Comparison of ENCODE assay signal across 21 cellular contexts in the genomic region with DNA sequence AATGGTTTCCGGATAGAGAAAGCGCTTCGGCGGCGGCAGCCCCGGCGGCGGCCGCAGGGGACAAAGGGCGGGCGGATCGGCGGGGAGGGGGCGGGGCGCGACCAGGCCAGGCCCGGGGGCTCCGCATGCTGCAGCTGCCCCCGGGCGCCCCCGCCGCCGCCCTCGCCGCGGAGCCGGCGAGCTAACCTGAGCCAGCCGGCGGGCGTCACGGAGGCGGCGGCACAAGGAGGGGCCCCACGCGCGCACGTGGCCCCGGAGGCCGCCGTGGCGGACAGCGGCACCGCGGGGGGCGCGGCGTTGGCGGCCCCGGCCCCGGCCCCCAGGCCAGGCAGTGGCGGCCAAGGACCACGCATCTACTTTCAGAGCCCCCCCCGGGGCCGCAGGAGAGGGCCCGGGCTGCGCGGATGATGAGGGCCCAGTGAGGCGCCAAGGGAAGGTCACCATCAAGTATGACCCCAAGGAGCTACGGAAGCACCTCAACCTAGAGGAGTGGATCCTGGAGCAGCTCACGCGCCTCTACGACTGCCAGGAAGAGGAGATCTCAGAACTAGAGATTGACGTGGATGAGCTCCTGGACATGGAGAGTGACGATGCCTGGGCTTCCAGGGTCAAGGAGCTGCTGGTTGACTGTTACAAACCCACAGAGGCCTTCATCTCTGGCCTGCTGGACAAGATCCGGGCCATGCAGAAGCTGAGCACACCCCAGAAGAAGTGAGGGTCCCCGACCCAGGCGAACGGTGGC.
"Had no signal": no experiment of that assay in that cellular context is flagged by ENCODE, and none has a peak within 500 bp of the region (broad histone marks: within the 10 kb centered on the region; RNA-seq: fewer than 3 reads in every experiment).

No MANE protein-coding gene starts in this region.

- H3K9me3 ChIP-seq: body of pancreas, ovary, prostate gland, spleen, tibial artery had no signal

- H3K4me1 Mint-ChIP-seq: immature natural killer cell had no signal

- H3K27ac Mint-ChIP-seq: dendritic cell treated with granulocyte-macrophage colony-stimulating factor and Interleukin-4, amounts not matched to agents 40 ng/mL and 50 ng/mL, for 4 days; nephron had no signal

- H3K9me3 Mint-ChIP-seq: dendritic cell treated with granulocyte-macrophage colony-stimulating factor and Interleukin-4, amounts not matched to agents 40 ng/mL and 50 ng/mL, for 4 days; immature natural killer cell; mesothelial cell of epicardium; nephron had no signal

- DNase-seq: activated CD4-positive, alpha-beta T cell treated with anti-CD3 and anti-CD28 coated beads for 48 hours; activated T-cell treated with anti-CD3 and anti-CD28 coated beads, Interleukin-2, amount 50 U/mL, for 1 hour; anterior cingulate cortex; body of pancreas; effector CD4-positive, alpha-beta T cell; erythroblast; foreskin fibroblast; immature natural killer cell; ovary; spleen; stimulated activated CD4-positive, alpha-beta T cell treated with anti-CD3 and anti-CD28 coated beads, Interleukin-4, amount 100 ng/mL, for 1 hour; stimulated activated naive CD4-positive, alpha-beta T cell treated with Interleukin-2 at 50 U/mL for 16 hours; tibial artery had no signal

- H3K27me3 ChIP-seq: body of pancreas, cardiac muscle cell, neutrophil, ovary, spleen, tibial artery had no signal

- H3K36me3 ChIP-seq: ovary, prostate gland had no signal

- H3K4me3 Mint-ChIP-seq: dendritic cell treated with granulocyte-macrophage colony-stimulating factor and Interleukin-4, amounts not matched to agents 40 ng/mL and 50 ng/mL, for 4 days; immature natural killer cell; mesothelial cell of epicardium; nephron had no signal

- H3K27ac ChIP-seq: body of pancreas, cardiac muscle cell, neutrophil, ovary, tibial artery had no signal

- ATAC-seq: body of pancreas, left lobe of liver had no signal

- H3K27me3 Mint-ChIP-seq: dendritic cell treated with granulocyte-macrophage colony-stimulating factor and Interleukin-4, amounts not matched to agents 40 ng/mL and 50 ng/mL, for 4 days had no signal

- H3K4me3 ChIP-seq: body of pancreas, cardiac muscle cell, lung, ovary, prostate gland, spleen, tibial artery had no signal

- H3K4me1 ChIP-seq: prostate gland had no signal
